ENCODE assay signal across 8 cellular contexts in genomic region chr17:4788807-4789700, GRCh38. TPM values are rescaled to one million over a fixed set of nuclear protein-coding genes. Genes with fewer than 3 reads are reported as not detected.
A peak's percentile ranks its signal among the peaks of the same experiment; 100 is the strongest.
DNase-seq lines count a peak whose midpoint lies in the region; ATAC-seq and TF ChIP-seq lines count a peak whose summit lies in the region.

Gene GLTPD2, plus strand, starts transcription at chr17:4788964. Its CDS starts 48 bp downstream, at chr17:4789012.

- H3K36me3 ChIP-seq in heart left ventricle, result no peaks in the 10 kb centered on the region
- no peaks in the 10 kb centered on the region for H3K36me3 ChIP-seq in WERI-Rb-1
- H3K36me3 ChIP-seq in skeletal muscle satellite cell (ENCODE audit: insufficient read depth, low read length), result no peaks in the 10 kb centered on the region

- no peak for TF ChIP-seq POLR2A in heart left ventricle (IDR thresholded peaks at IDR 0.05)

- H3K9me3 ChIP-seq in heart left ventricle, result no peaks in the 10 kb centered on the region
- H3K9me3 ChIP-seq in WERI-Rb-1 (ENCODE audit: severe bottlenecking), result no peaks in the 10 kb centered on the region
- no peaks in the 10 kb centered on the region for H3K9me3 ChIP-seq in right cardiac atrium (ENCODE audit: control insufficient read depth, low read length)
- H3K9me3 ChIP-seq in skeletal muscle satellite cell (replicated peaks; ENCODE audit: low read length), result no peaks in the 10 kb centered on the region

- H3K27me3 ChIP-seq in heart left ventricle (peaks cover 0 to 25% (median 11%) of the 10 kb centered on the region in 9 donors), WERI-Rb-1 (ENCODE audit: insufficient read depth, low read depth, severe bottlenecking) (no peaks in the 10 kb centered on the region), right cardiac atrium (ENCODE audit: control insufficient read depth, insufficient read depth) (no peaks in the 10 kb centered on the region), skeletal muscle satellite cell (ENCODE audit: control insufficient read depth, insufficient read depth, low read length) (peaks cover 14% of the 10 kb centered on the region)

- DNase-seq in heart left ventricle (no peak), Right ventricle myocardium inferior (ENCODE audit: missing footprints) (no peak), WERI-Rb-1 (no peak), right cardiac atrium (peak in 1 of 3 donors; percentile 64), NCI-H2029 (lab: John Stamatoyannopoulos, UW) (no peak), AG08395 (ENCODE audit: low spot score) (no peak)

- 31 to 46% (median 43%) methylated on average over 43 to 62 of the region's 62 CpGs for WGBS in heart left ventricle, 4 donors
- WGBS in right cardiac atrium, result 42% methylated on average over 62 of the region's 62 CpGs

- peak within 1 kb of the TSS; percentile 80 for H3K9ac ChIP-seq in skeletal muscle satellite cell (ENCODE audit: low read depth, low read length)

- ATAC-seq in heart left ventricle, result peak in 1 of 4 donors; percentile 1
- no peak for ATAC-seq in Right ventricle myocardium inferior
- no peak for ATAC-seq in right cardiac atrium
- no peak for ATAC-seq in HG02884 (IDR thresholded peaks at IDR 0.05; ENCODE audit: unreplicated experiment)

- intact Hi-C loops in heart left ventricle (cut with DNase I) (loop anchor here (2.0 to 10.0 kb wide), 8 partner anchors 48 to 100 kb away; partner anchors contain the start of genes MED11 (in 7 of the 10), ARRB2 (in 3 of the 10), CXCL16 (in 1 of the 10) and ZMYND15 (in 1 of the 10)), Right ventricle myocardium inferior (cut with DNase I) (loop anchor here (5.0 kb wide), 2 partner anchors 48 to 57 kb away; partner anchors contain the start of gene MED11), right cardiac atrium (cut with DNase I) (loop anchor here in 3 of 4 donors (2.0 to 5.0 kb wide), 2 partner anchors 98 to 102 kb away; no protein-coding TSS in a partner anchor)

- H3K4me2 ChIP-seq in skeletal muscle satellite cell (ENCODE audit: low read length), result peak within 1 kb of the TSS; percentile 87

- TF ChIP-seq CTCF in heart left ventricle (IDR thresholded peaks at IDR 0.05), result no peak
- TF ChIP-seq CTCF in WERI-Rb-1 (IDR thresholded peaks at IDR 0.05; ENCODE audit: low read depth, low read length), result no peak

- peak within 1 kb of the TSS; percentile 90 to 99 (median 96) for H3K27ac ChIP-seq in heart left ventricle
- peak within 1 kb of the TSS; percentile 99 for H3K27ac ChIP-seq in WERI-Rb-1
- H3K27ac ChIP-seq in right cardiac atrium (ENCODE audit: low read length), result peak within 1 kb of the TSS; percentile 85

- peaks cover 0 to 50% (median 37%) of the 10 kb centered on the region in 12 donors for H3K4me1 ChIP-seq in heart left ventricle
- no peaks in the 10 kb centered on the region for H3K4me1 ChIP-seq in right cardiac atrium (ENCODE audit: control insufficient read depth, insufficient read depth, low read length)
- peaks cover 27% of the 10 kb centered on the region for H3K4me1 ChIP-seq in skeletal muscle satellite cell (ENCODE audit: control insufficient read depth, insufficient read depth, low read length)

- H3K4me3 ChIP-seq in heart left ventricle (peak within 1 kb of the TSS; percentile 49 to 95 (median 72)), WERI-Rb-1 (ENCODE audit: low read depth, low read length) (peak within 1 kb of the TSS; percentile 71), right cardiac atrium (ENCODE audit: low read length) (peak within 1 kb of the TSS; percentile 59), skeletal muscle satellite cell (ENCODE audit: low read length) (peak within 1 kb of the TSS; percentile 79)

RNA-seq across cellular contexts. Expression of gene GLTPD2, which starts in this region (rescaled TPM):
- total RNA-seq in heart left ventricle, result not detected
- polyA plus RNA-seq in heart left ventricle, result not detected
- total RNA-seq in Right ventricle myocardium inferior, result not detected
- not detected for total RNA-seq in right cardiac atrium
- polyA plus RNA-seq in right cardiac atrium, result not detected
- not detected in 2 replicates for total RNA-seq in skeletal muscle satellite cell (2012; rRNA removed)
